Comparison of ENCODE assay signal across 8 cellular contexts in the genomic region with DNA sequence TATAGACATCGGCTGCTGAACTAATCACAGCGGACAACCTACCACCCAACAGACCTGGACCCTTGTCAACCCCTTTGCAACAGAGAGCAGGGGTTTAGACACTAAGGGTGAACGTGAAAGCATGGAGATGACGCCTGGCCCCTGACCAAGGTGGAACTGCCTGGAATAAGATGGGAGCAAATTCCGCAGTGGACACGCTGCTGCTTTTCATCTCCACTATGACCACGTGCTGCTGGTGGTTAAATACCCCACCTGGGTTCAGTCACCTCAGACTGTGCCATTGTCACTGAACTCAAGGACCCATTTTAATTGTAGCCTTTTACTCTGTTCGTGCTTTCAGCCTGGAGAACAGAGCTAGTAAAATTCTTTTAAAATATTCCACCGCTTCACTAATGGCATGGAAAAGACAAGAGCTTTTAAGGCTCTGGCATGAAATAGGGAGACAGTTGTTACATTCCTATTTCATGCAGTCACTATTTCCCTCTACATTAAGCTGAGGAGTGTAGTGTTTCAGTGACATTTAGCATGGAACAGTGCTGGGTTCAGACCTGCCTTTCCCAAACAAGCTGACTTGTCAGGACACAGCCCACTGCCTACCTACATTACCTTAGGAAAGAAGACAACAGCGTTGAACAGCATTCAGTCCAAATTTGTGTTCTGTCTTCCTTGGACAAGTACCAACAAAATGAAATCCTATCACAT.
DNase-seq lines count a peak whose midpoint lies in the region; ATAC-seq and TF ChIP-seq lines count a peak whose summit lies in the region.

No MANE protein-coding gene starts in this region.

- H2AFZ ChIP-seq in GM23248 (peak overlapping the region; percentile 43), PC-3 (ENCODE audit: low read length) (no peak overlapping the region), smooth muscle cell (ENCODE audit: low read depth) (no peak overlapping the region)

- DNase-seq in GM23248 (peak; percentile 79), PC-3 (peak; percentile 62), fibroblast of the aortic adventitia (ENCODE audit: low read depth) (peak; percentile 70), smooth muscle cell (lab: John Stamatoyannopoulos, UW; ENCODE audit: unreplicated experiment) (no peak), Kasumi-1 (lab: John Stamatoyannopoulos, UW) (no peak)
- no peak for DNase-seq in stimulated activated CD4-positive, alpha-beta T cell treated with anti-CD3 and anti-CD28 coated beads, Interleukin-4, amount 100 ng/mL, for 4 hours

- WGBS in GM23248 (ENCODE audit: low coverage in 1 of 2, low lambda C conversion rate in 2 of 2, missing lambda C conversion rate in 2 of 2), 2 experiments, result 50 to 51% methylated on average over 10 of the region's 10 CpGs
- WGBS in smooth muscle cell (ENCODE audit: low lambda C conversion rate), result 55% methylated on average over 10 of the region's 10 CpGs

- H3K4me1 ChIP-seq in GM23248 (ENCODE audit: insufficient read depth) (peaks cover 24% of the 10 kb centered on the region), PC-3 (ENCODE audit: insufficient read depth, low read length) (peaks cover 24% of the 10 kb centered on the region), smooth muscle cell (ENCODE audit: low read depth) (peaks cover 8% of the 10 kb centered on the region)

- H3K36me3 ChIP-seq in GM23248 (ENCODE audit: low read depth) (no peaks in the 10 kb centered on the region), PC-3 (ENCODE audit: low read depth, low read length) (no peaks in the 10 kb centered on the region), smooth muscle cell (ENCODE audit: low read depth) (no peaks in the 10 kb centered on the region)

- H3K9me2 ChIP-seq in GM23248 (ENCODE audit: insufficient read depth) (no peaks in the 10 kb centered on the region), PC-3 (replicated peaks; ENCODE audit: low read length) (no peaks in the 10 kb centered on the region)

- H3K4me3 ChIP-seq in GM23248, result peak overlapping the region; percentile 34; the same call in 1 of the 2 replicates
- no peak overlapping the region for H3K4me3 ChIP-seq in PC-3 (ENCODE audit: low read length)
- no peak overlapping the region for H3K4me3 ChIP-seq in fibroblast of the aortic adventitia (ENCODE audit: low read depth, low read length)
- no peak overlapping the region for H3K4me3 ChIP-seq in smooth muscle cell

- CTCF ChIA-PET in PC-3 (lab: Charles Lee), result interaction anchor here (0.6 to 1.2 kb wide), 2 partner anchors 89 to 97 kb away, joined by 3 read pairs; no protein-coding TSS in a partner anchor

- H3K4me2 ChIP-seq in GM23248 (ENCODE audit: unreplicated experiment) (peak overlapping the region; percentile 71), PC-3 (ENCODE audit: low read length) (peak overlapping the region; percentile 27; the same call in 1 of the 2 replicates), smooth muscle cell (peak overlapping the region; percentile 63)

- intact Hi-C loops in PC-3 (cut with micrococcal nuclease), result no loop called here

- ATAC-seq in PC-3, result peak; percentile 64
- no peak for ATAC-seq in GM21515 (IDR thresholded peaks at IDR 0.05; ENCODE audit: unreplicated experiment)
- ATAC-seq in HG02840 (IDR thresholded peaks at IDR 0.05; ENCODE audit: low FRiP score, unreplicated experiment), result no peak

- peak overlapping the region; percentile 30 for H3K9ac ChIP-seq in GM23248
- no peak overlapping the region for H3K9ac ChIP-seq in PC-3 (ENCODE audit: low read length)
- H3K9ac ChIP-seq in smooth muscle cell (ENCODE audit: low read depth), result peak overlapping the region; percentile 58

- no TSS peak for BruUV-seq in PC-3 (replicated peaks; lab: Mats Ljungman, UMichigan)

- POLR2A ChIA-PET in PC-3 (lab: Charles Lee; ENCODE audit: unreplicated experiment), result interaction anchor here (0.9 kb wide), 1 partner anchor 97 kb away, joined by 17 read pairs; a partner anchor contains a TSS

- H3K9me3 ChIP-seq in GM23248 (ENCODE audit: low read depth), result no peaks in the 10 kb centered on the region
- no peaks in the 10 kb centered on the region for H3K9me3 ChIP-seq in PC-3 (ENCODE audit: low read length)
- no peaks in the 10 kb centered on the region for H3K9me3 ChIP-seq in smooth muscle cell (replicated peaks; ENCODE audit: low read depth)

- H3K27ac ChIP-seq in GM23248 (peak overlapping the region; percentile 54), PC-3 (ENCODE audit: low read length) (no peak overlapping the region), smooth muscle cell (ENCODE audit: low read depth) (peak overlapping the region; percentile 84)

- H3F3A ChIP-seq in GM23248 (ENCODE audit: insufficient read depth) (peaks cover 13% of the 10 kb centered on the region; the same call in 1 of the 2 replicates), PC-3 (ENCODE audit: low read length, unreplicated experiment) (no peaks in the 10 kb centered on the region), smooth muscle cell (ENCODE audit: low read depth) (peaks cover 8% of the 10 kb centered on the region)

- in situ Hi-C loops in GM23248 (cut with MboI), result no loop called here

- TF ChIP-seq CTCF in PC-3 (conservative IDR thresholded peaks at IDR 0.05; ENCODE audit: low read depth, low read length) (no peak), fibroblast of the aortic adventitia (IDR thresholded peaks at IDR 0.05; ENCODE audit: insufficient read depth, low read length) (no peak), smooth muscle cell (IDR thresholded peaks at IDR 0.05; ENCODE audit: borderline replicate concordance, insufficient read depth, poor library complexity, severe bottlenecking) (no peak)

- H3K27me3 ChIP-seq in GM23248 (replicated peaks; ENCODE audit: insufficient read depth) (no peaks in the 10 kb centered on the region), PC-3 (ENCODE audit: low read length) (no peaks in the 10 kb centered on the region), smooth muscle cell (ENCODE audit: low read depth) (no peaks in the 10 kb centered on the region)

- no peaks in the 10 kb centered on the region for H4K20me1 ChIP-seq in GM23248 (ENCODE audit: insufficient read depth)
- no peaks in the 10 kb centered on the region for H4K20me1 ChIP-seq in PC-3 (ENCODE audit: low read length)
- no peaks in the 10 kb centered on the region for H4K20me1 ChIP-seq in smooth muscle cell (ENCODE audit: low read depth)

- H3K79me2 ChIP-seq in GM23248 (ENCODE audit: insufficient read depth) (no peaks in the 10 kb centered on the region), PC-3 (ENCODE audit: low read length) (no peaks in the 10 kb centered on the region), smooth muscle cell (ENCODE audit: low read depth) (no peaks in the 10 kb centered on the region)

Comparison
In these comparisons a context has a peak if more than half of its experiments do, and no peak if none do; other contexts are left out.
1. DNase-seq: peak in GM23248 (single experiment), PC-3 (single experiment) and fibroblast of the aortic adventitia (single experiment); none in smooth muscle cell (single experiment), stimulated activated CD4-positive, alpha-beta T cell treated with anti-CD3 and anti-CD28 coated beads, Interleukin-4, amount 100 ng/mL, for 4 hours (0 of 2) and Kasumi-1 (0 of 2).
2. Peak in every context shown above with its lines, with median percentiles within 50 percentile points of each other: H3K4me2 ChIP-seq.